ENCODE assay signal across 1 cellular context in the genomic region with DNA sequence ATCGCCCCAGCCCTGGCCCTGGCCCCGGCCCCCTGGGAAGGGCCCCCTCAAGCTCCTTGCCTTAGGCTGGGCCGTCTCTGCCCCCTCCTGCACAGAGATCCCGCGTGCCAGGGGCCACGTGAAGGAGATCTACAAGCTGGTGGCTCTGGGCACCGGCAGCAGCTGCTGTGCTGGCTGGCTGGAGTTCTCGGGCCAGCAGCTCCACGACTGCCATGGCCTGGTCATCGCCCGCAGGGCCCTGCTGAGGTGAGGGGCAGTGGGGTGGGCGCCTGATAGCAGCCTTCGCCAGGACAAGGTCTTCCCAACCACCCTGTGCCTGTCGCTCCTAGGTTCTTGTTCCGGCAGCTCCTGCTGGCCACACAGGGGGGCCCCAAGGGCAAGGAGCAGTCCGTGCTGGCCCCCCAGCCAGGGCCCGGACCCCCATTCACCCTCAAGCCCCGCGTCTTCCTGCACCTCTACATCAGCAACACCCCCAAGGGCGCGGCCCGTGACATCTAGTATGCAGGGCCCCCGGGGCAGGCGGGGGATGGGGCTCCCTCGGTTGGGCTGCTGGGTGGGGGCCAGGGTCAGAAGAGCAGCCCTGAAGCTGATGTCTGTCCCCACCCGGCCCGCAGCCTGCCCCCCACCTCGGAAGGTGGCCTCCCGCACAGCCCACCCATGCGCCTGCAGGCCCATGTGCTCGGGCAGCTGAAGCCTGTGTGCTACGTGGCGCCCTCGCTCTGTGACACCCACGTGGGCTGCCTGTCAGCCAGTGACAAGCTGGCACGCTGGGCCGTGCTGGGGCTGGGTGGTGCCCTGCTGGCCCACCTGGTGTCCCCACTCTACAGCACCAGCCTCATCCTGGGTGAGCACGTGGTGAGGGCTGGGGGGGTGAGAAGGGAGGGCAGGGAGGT.
TF ChIP-seq lines count a peak whose summit lies in the region.

No MANE protein-coding gene starts in this region.

TF ChIP-seq in K562, 482 proteins besides CTCF, POLR2A, EP300 and RAD21:
- TF ChIP-seq, protein P1, sequence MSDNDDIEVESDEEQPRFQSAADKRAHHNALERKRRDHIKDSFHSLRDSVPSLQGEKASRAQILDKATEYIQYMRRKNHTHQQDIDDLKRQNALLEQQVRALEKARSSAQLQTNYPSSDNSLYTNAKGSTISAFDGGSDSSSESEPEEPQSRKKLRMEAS (CRISPR knock-in tag; IDR thresholded peaks at IDR 0.05): peak; percentile 56
- TF ChIP-seq MCM7 (IDR thresholded peaks at IDR 0.05) (no peak), ZNF282 (CRISPR knock-in tag; IDR thresholded peaks at IDR 0.05) (peak; percentile 21; the same call in 1 of the 2 replicates)
